14 cellular contexts compared by ENCODE assay signal in the genomic region with DNA sequence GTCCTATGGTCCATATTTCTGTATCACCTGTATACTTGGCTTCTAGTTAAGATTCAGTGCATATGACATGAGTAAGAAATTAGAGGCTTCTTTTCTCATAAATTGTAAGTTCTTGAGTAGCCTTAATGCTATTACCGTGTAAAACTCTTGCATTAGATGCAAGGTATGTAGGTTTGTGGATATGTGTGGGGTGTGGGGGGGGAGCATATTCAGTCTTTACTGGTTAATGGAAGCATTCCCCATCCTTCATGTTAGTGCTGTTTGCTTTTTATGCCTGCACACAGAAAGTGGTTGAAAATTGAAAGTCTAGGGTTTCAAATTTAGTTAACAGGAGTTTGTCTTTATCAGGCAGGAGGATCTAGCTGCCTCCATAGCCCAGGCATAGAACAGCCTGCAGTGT. TPM values are rescaled to one million over a fixed set of nuclear protein-coding genes. Genes with fewer than 3 reads are reported as not detected.
"Had no signal": no experiment of that assay in that cellular context is flagged by ENCODE, and none has a peak within 500 bp of the region (broad histone marks: within the 10 kb centered on the region; RNA-seq: fewer than 3 reads in every experiment).

No MANE protein-coding gene starts in this region.

- ATAC-seq: activated T-helper 17 cell treated with anti-CD3 and anti-CD28 coated beads, Interleukin-2, amount 50 U/mL, for 72 hours; left ventricle myocardium superior; naive thymus-derived CD8-positive, alpha-beta T cell; stimulated activated naive B cell treated with anti-CD40 and anti-IgM and Interleukin-4, amounts not matched to agents 10 μg/mL and 1 μg/mL and 100 μg/mL, for 72 hours had no signal

- H2AFZ ChIP-seq: parathyroid adenoma had no signal

- H3K27ac ChIP-seq: parathyroid adenoma had no signal

- H3K4me3 ChIP-seq: transverse colon had no signal

- H3K4me3 Mint-ChIP-seq: activated T-helper 17 cell treated with anti-CD3 and anti-CD28 coated beads, Interleukin-2, amount 50 U/mL, for 72 hours; memory B cell; naive thymus-derived CD8-positive, alpha-beta T cell; stimulated activated naive B cell treated with anti-CD40 and anti-IgM and Interleukin-4, amounts not matched to agents 10 μg/mL and 1 μg/mL and 100 μg/mL, for 72 hours had no signal

- DNase-seq: activated CD4-positive, alpha-beta T cell treated with anti-CD3 and anti-CD28 coated beads, Interleukin-2, amount 50 U/mL, for 1 hour; activated naive CD4-positive, alpha-beta T cell treated with Interleukin-2 at 50 U/mL for 16 hours; anterior cingulate cortex; hypothalamus; kidney glomerular epithelial cell; left ventricle myocardium superior; naive thymus-derived CD8-positive, alpha-beta T cell; stimulated activated CD4-positive, alpha-beta T cell treated with anti-CD3 and anti-CD28 coated beads, Interleukin-4, amount 100 ng/mL, for 1 hour; stimulated activated naive B cell treated with anti-CD40 and anti-IgM and Interleukin-4, amounts not matched to agents 10 μg/mL and 1 μg/mL and 100 μg/mL, for 72 hours; substantia nigra; transverse colon had no signal

- H3K27me3 Mint-ChIP-seq: activated T-helper 17 cell treated with anti-CD3 and anti-CD28 coated beads, Interleukin-2, amount 50 U/mL, for 72 hours; memory B cell; stimulated activated naive B cell treated with anti-CD40 and anti-IgM and Interleukin-4, amounts not matched to agents 10 μg/mL and 1 μg/mL and 100 μg/mL, for 72 hours had no signal

- H3K9ac ChIP-seq: parathyroid adenoma had no signal

- H3K36me3 Mint-ChIP-seq: memory B cell; naive thymus-derived CD8-positive, alpha-beta T cell; stimulated activated naive B cell treated with anti-CD40 and anti-IgM and Interleukin-4, amounts not matched to agents 10 μg/mL and 1 μg/mL and 100 μg/mL, for 72 hours had no signal

- H3K36me3 ChIP-seq: transverse colon had no signal

- H3K9me3 ChIP-seq: transverse colon had no signal

- H3K4me1 Mint-ChIP-seq: activated T-helper 17 cell treated with anti-CD3 and anti-CD28 coated beads, Interleukin-2, amount 50 U/mL, for 72 hours; memory B cell; naive thymus-derived CD8-positive, alpha-beta T cell; stimulated activated naive B cell treated with anti-CD40 and anti-IgM and Interleukin-4, amounts not matched to agents 10 μg/mL and 1 μg/mL and 100 μg/mL, for 72 hours had no signal

- H3K27ac Mint-ChIP-seq: activated T-helper 17 cell treated with anti-CD3 and anti-CD28 coated beads, Interleukin-2, amount 50 U/mL, for 72 hours; memory B cell; naive thymus-derived CD8-positive, alpha-beta T cell; stimulated activated naive B cell treated with anti-CD40 and anti-IgM and Interleukin-4, amounts not matched to agents 10 μg/mL and 1 μg/mL and 100 μg/mL, for 72 hours had no signal

- H3K27me3 ChIP-seq: transverse colon had no signal

- H3K9me3 Mint-ChIP-seq: activated T-helper 17 cell treated with anti-CD3 and anti-CD28 coated beads, Interleukin-2, amount 50 U/mL, for 72 hours; memory B cell; naive thymus-derived CD8-positive, alpha-beta T cell; stimulated activated naive B cell treated with anti-CD40 and anti-IgM and Interleukin-4, amounts not matched to agents 10 μg/mL and 1 μg/mL and 100 μg/mL, for 72 hours had no signal

RNA-seq across cellular contexts. Expression of gene RAI14, which starts 16.1 kb away (rescaled TPM):
- total RNA-seq: naive thymus-derived CD8-positive, alpha-beta T cell had no signal
- polyA plus RNA-seq: naive thymus-derived CD8-positive, alpha-beta T cell had no signal
